Comparison of ENCODE assay signal across 8 cellular contexts in genomic region chr17:57004944-57005579, GRCh38. TPM values are rescaled to one million over a fixed set of nuclear protein-coding genes. Genes with fewer than 3 reads are reported as not detected.
DNase-seq lines count a peak whose midpoint lies in the region; ATAC-seq and TF ChIP-seq lines count a peak whose summit lies in the region.

No MANE protein-coding gene starts in this region.

- H3K4me1 ChIP-seq in mucosa of descending colon (ENCODE audit: low read depth) = no peaks in the 10 kb centered on the region

- H3K9me3 Mint-ChIP-seq in activated CD8-positive, alpha-beta T cell treated with anti-CD3 and anti-CD28 coated beads for 36 hours = no peaks in the 10 kb centered on the region

- DNase-seq in activated CD8-positive, alpha-beta T cell treated with anti-CD3 and anti-CD28 coated beads for 36 hours = no peak
- DNase-seq in mucosa of descending colon (peak in 1 of 3 donors; percentile 39), A172 (ENCODE audit: low spot score) (no peak)
- DNase-seq in activated CD4-positive, CD25-positive, alpha-beta regulatory T cell treated with anti-CD3 and anti-CD28 coated beads, Interleukin-2, amount 50 U/mL, for 72 hours = no peak
- no peak for DNase-seq in stimulated activated CD4-positive, alpha-beta T cell treated with anti-CD3 and anti-CD28 coated beads, Interleukin-2, amount 100 ng/mL, for 24 hours

- ATAC-seq in GM18499 (IDR thresholded peaks at IDR 0.05; ENCODE audit: insufficient read depth, unreplicated experiment) (peak; percentile 78), GM21528 (IDR thresholded peaks at IDR 0.05; ENCODE audit: low FRiP score, unreplicated experiment) (peak; percentile 74), HG03575 (IDR thresholded peaks at IDR 0.05; ENCODE audit: extremely low read depth, insufficient number of reproducible peaks, low FRiP score, unreplicated experiment) (peak; percentile 63), mucosa of descending colon (peak; percentile 72)
- peak; percentile 25 for ATAC-seq in activated CD8-positive, alpha-beta T cell treated with anti-CD3 and anti-CD28 coated beads for 36 hours

- H3K36me3 Mint-ChIP-seq in activated CD8-positive, alpha-beta T cell treated with anti-CD3 and anti-CD28 coated beads for 36 hours (ENCODE audit: low read depth) = peaks cover 6% of the 10 kb centered on the region

- H3K4me1 Mint-ChIP-seq in activated CD8-positive, alpha-beta T cell treated with anti-CD3 and anti-CD28 coated beads for 36 hours (ENCODE audit: low read depth) = peaks cover 6% of the 10 kb centered on the region

- POLR2A ChIA-PET in activated CD8-positive, alpha-beta T cell treated with anti-CD3 and anti-CD28 coated beads for 36 hours (lab: Charles Lee) = no interaction called here

- H3K27ac Mint-ChIP-seq in activated CD8-positive, alpha-beta T cell treated with anti-CD3 and anti-CD28 coated beads for 36 hours = no peak overlapping the region

- CTCF ChIA-PET in activated CD8-positive, alpha-beta T cell treated with anti-CD3 and anti-CD28 coated beads for 36 hours (lab: Charles Lee) = no interaction called here

- peaks cover 4% of the 10 kb centered on the region for H3K27me3 Mint-ChIP-seq in activated CD8-positive, alpha-beta T cell treated with anti-CD3 and anti-CD28 coated beads for 36 hours

- no peak for TF ChIP-seq CTCF in activated CD8-positive, alpha-beta T cell treated with anti-CD3 and anti-CD28 coated beads for 36 hours (IDR thresholded peaks at IDR 0.05)
- TF ChIP-seq CTCF in mucosa of descending colon (IDR thresholded peaks at IDR 0.05) = peak; percentile 31

- no peaks in the 10 kb centered on the region for H3K36me3 ChIP-seq in mucosa of descending colon (ENCODE audit: low read depth)

- intact Hi-C loops in activated CD8-positive, alpha-beta T cell treated with anti-CD3 and anti-CD28 coated beads for 36 hours (cut with micrococcal nuclease) = no loop called here
- intact Hi-C loops in mucosa of descending colon (cut with DNase I, micrococcal nuclease) = no loop called here

- H3K9me3 ChIP-seq in mucosa of descending colon = no peaks in the 10 kb centered on the region

- no peak overlapping the region for H3K4me3 ChIP-seq in mucosa of descending colon

- H3K4me3 Mint-ChIP-seq in activated CD8-positive, alpha-beta T cell treated with anti-CD3 and anti-CD28 coated beads for 36 hours = no peak overlapping the region

RNA-seq across cellular contexts. Expression of gene SCPEP1, which starts 27.1 kb away (rescaled TPM):
- 10 to 100 TPM; 16.0 to 17.8 TPM for total RNA-seq in activated CD8-positive, alpha-beta T cell treated with anti-CD3 and anti-CD28 coated beads for 36 hours
- total RNA-seq in mucosa of descending colon = 10 to 100 TPM; 10.3 to 74.2 (median 27.7) TPM
- total RNA-seq in A172 (2014; rRNA removed; shearing (Covaris generic)) = 100 and 126 TPM in 2 replicates

RNA-seq across cellular contexts. Expression of gene COIL, which starts 44.2 kb away (rescaled TPM):
- 10 to 100 TPM; 19.5 to 20.8 TPM for total RNA-seq in activated CD8-positive, alpha-beta T cell treated with anti-CD3 and anti-CD28 coated beads for 36 hours
- total RNA-seq in mucosa of descending colon = 10 to 100 TPM; 12.7 to 15.3 (median 14.1) TPM
- 28.0 and 28.8 TPM in 2 replicates for total RNA-seq in A172 (2014; rRNA removed; shearing (Covaris generic))

Comparison
In these comparisons a context has a peak if more than half of its experiments do, and no peak if none do; other contexts are left out.
1. ATAC-seq: peak in every context shown above with its lines; median percentile 78 in GM18499; 74 in GM21528; 72 in mucosa of descending colon; 63 in HG03575; 25 in activated CD8-positive, alpha-beta T cell treated with anti-CD3 and anti-CD28 coated beads for 36 hours.